ENCODE assay signal across 8 cellular contexts in the genomic region with DNA sequence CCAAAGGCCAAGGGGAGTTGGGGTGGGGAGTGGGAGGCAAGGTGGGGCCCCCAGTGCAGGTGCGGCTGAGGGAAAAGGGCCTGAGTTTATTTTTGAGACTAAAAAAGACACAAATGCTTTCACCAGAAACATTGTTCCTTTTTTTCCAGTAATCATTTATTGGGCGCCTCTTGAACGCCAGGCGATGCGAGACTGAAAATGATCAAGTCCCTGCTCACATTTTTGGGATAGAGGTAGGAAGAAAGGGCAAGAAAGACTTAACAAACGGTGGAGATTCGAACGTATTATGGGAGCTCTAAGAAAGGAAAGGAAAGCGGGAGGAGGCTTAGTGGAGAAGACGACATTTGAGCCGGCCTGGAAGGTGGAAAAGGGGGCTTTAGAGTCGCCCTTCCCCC. TPM values are rescaled to one million over a fixed set of nuclear protein-coding genes. Genes with fewer than 3 reads are reported as not detected.
A peak's percentile ranks its signal among the peaks of the same experiment; 100 is the strongest.
DNase-seq lines count a peak whose midpoint lies in the region; ATAC-seq, FAIRE-seq and TF ChIP-seq lines count a peak whose summit lies in the region.

No MANE protein-coding gene starts in this region.

- H3K4me1 Mint-ChIP-seq in neural progenitor cell: peaks cover 42% of the 10 kb centered on the region

- peaks cover 17% of the 10 kb centered on the region for H4K20me1 ChIP-seq in Loucy (ENCODE audit: insufficient read depth, low read length, poor library complexity, severe bottlenecking)
- peaks cover 11% of the 10 kb centered on the region for H4K20me1 ChIP-seq in neural progenitor cell (ENCODE audit: low read depth)

- H3K27me3 ChIP-seq in Loucy (ENCODE audit: insufficient read depth, low read length, poor library complexity, severe bottlenecking): no peaks in the 10 kb centered on the region
- no peaks in the 10 kb centered on the region for H3K27me3 ChIP-seq in ectodermal cell (ENCODE audit: control insufficient read depth, insufficient read depth, low read length, poor library complexity, severe bottlenecking)
- H3K27me3 ChIP-seq in neural progenitor cell: no peaks in the 10 kb centered on the region

- H3K4me1 ChIP-seq in Loucy (ENCODE audit: insufficient read depth, low read length, poor library complexity, severe bottlenecking) (peaks cover 21% of the 10 kb centered on the region), ectodermal cell (ENCODE audit: control insufficient read depth, insufficient read depth, low read length) (peaks cover 31% of the 10 kb centered on the region), neural progenitor cell (peaks cover 22% of the 10 kb centered on the region)

- no peak for FAIRE-seq in frontal cortex (lab: Jason Lieb, UNC)

- no peaks in the 10 kb centered on the region for H3K9me3 Mint-ChIP-seq in neural progenitor cell

- WGBS in ectodermal cell, 2 experiments: 25 to 30% methylated on average over 12 of the region's 12 CpGs

- peak overlapping the region; percentile 79 for H3K4me2 ChIP-seq in Loucy (ENCODE audit: low read depth, low read length, poor library complexity, severe bottlenecking)
- peak overlapping the region; percentile 87 for H3K4me2 ChIP-seq in neural progenitor cell

- H3K27ac ChIP-seq in C4-2B (peak overlapping the region; percentile 81), ectodermal cell (ENCODE audit: insufficient read depth, low read depth, low read length, poor library complexity, severe bottlenecking) (peak overlapping the region; percentile 90), neural progenitor cell (peak overlapping the region; percentile 92)

- peak overlapping the region; percentile 96 for H3K4me3 Mint-ChIP-seq in neural progenitor cell

- peaks cover 18% of the 10 kb centered on the region; the same call in 1 of the 2 replicates for H3K36me3 ChIP-seq in Loucy (ENCODE audit: insufficient read depth, low read length)
- H3K36me3 ChIP-seq in ectodermal cell (ENCODE audit: control insufficient read depth, insufficient read depth, low read length): peaks cover 24% of the 10 kb centered on the region
- peaks cover 6% of the 10 kb centered on the region for H3K36me3 ChIP-seq in neural progenitor cell

- H3K9ac ChIP-seq in Loucy (ENCODE audit: low read depth, low read length, poor library complexity, severe bottlenecking): peak overlapping the region; percentile 78
- peak overlapping the region; percentile 38 for H3K9ac ChIP-seq in neural progenitor cell

- DNase-seq in neural progenitor cell (ENCODE audit: low spot score) (no peak), frontal cortex (ENCODE audit: low spot score in 2 of 2) (no peak), NCI-H345 (lab: John Stamatoyannopoulos, UW) (no peak)
- no peak for DNase-seq in effector CD8-positive, alpha-beta T cell (lab: John Stamatoyannopoulos, UW)

- no peaks in the 10 kb centered on the region for H3K9me3 ChIP-seq in Loucy (ENCODE audit: insufficient read depth, low read depth, low read length)
- no peaks in the 10 kb centered on the region for H3K9me3 ChIP-seq in ectodermal cell (ENCODE audit: control insufficient read depth, low read length)
- no peaks in the 10 kb centered on the region for H3K9me3 ChIP-seq in neural progenitor cell (ENCODE audit: low read depth)

- TF ChIP-seq CTCF in C4-2B (conservative IDR thresholded peaks at IDR 0.05): no peak
- no peak for TF ChIP-seq CTCF in Loucy (conservative IDR thresholded peaks at IDR 0.05; ENCODE audit: low read length)
- no peak for TF ChIP-seq CTCF in neural progenitor cell (IDR thresholded peaks at IDR 0.05)

- peaks cover 17% of the 10 kb centered on the region for H3K36me3 Mint-ChIP-seq in neural progenitor cell

- H3K27me3 Mint-ChIP-seq in neural progenitor cell (ENCODE audit: insufficient read depth, low read depth): no peaks in the 10 kb centered on the region

- no peak for ATAC-seq in HG02970 (IDR thresholded peaks at IDR 0.05; ENCODE audit: low FRiP score, unreplicated experiment)

- H3K79me2 ChIP-seq in Loucy (ENCODE audit: insufficient read depth, low read length): peaks cover 39% of the 10 kb centered on the region
- H3K79me2 ChIP-seq in neural progenitor cell (ENCODE audit: low read depth): peaks cover 52% of the 10 kb centered on the region

- H2AFZ ChIP-seq in Loucy (ENCODE audit: low read length) (peak overlapping the region; percentile 87), neural progenitor cell (replicated peaks) (no peak overlapping the region)

- H3K27ac Mint-ChIP-seq in neural progenitor cell: peak overlapping the region; percentile 99

- H3K4me3 ChIP-seq in Loucy (ENCODE audit: low read length, poor library complexity, severe bottlenecking) (peak overlapping the region; percentile 100), ectodermal cell (ENCODE audit: insufficient read depth, low read depth, low read length) (peak overlapping the region; percentile 88), neural progenitor cell (peak overlapping the region; percentile 80)

- no peaks in the 10 kb centered on the region for H3K9me2 ChIP-seq in Loucy (replicated peaks; ENCODE audit: low read depth, low read length)

- H3F3A ChIP-seq in Loucy (ENCODE audit: low read depth) (no peaks in the 10 kb centered on the region), neural progenitor cell (ENCODE audit: low read depth) (peaks cover 28% of the 10 kb centered on the region)

RNA-seq across cellular contexts. Expression of gene SF3B2, which starts 0.8 kb away (rescaled TPM):
- polyA plus RNA-seq in ectodermal cell (2013, experiment 1 of 4): 223 TPM
- 212 TPM for polyA plus RNA-seq in ectodermal cell (2013, experiment 2 of 4)
- polyA plus RNA-seq in ectodermal cell (2013, experiment 3 of 4): 172 TPM
- polyA plus RNA-seq in ectodermal cell (2013, experiment 4 of 4): 186 TPM
- 177 and 198 TPM in 2 replicates for total RNA-seq in neural progenitor cell (ENCODE audit: low replicate concordance)
- 90.9 TPM for total RNA-seq in frontal cortex

RNA-seq across cellular contexts. Expression of gene GAL3ST3, which starts 2.4 kb away (rescaled TPM):
- 26.6 TPM for polyA plus RNA-seq in ectodermal cell (2013, experiment 1 of 4)
- 28.7 TPM for polyA plus RNA-seq in ectodermal cell (2013, experiment 2 of 4)
- 18.7 TPM for polyA plus RNA-seq in ectodermal cell (2013, experiment 3 of 4)
- polyA plus RNA-seq in ectodermal cell (2013, experiment 4 of 4): 20.5 TPM
- 8.5 and 35.9 TPM in 2 replicates for total RNA-seq in neural progenitor cell (ENCODE audit: low replicate concordance)
- total RNA-seq in frontal cortex: 10.6 TPM

RNA-seq across cellular contexts. Expression of gene PACS1, which starts 18.7 kb away (rescaled TPM):
- 47.3 TPM for polyA plus RNA-seq in ectodermal cell (2013, experiment 1 of 4)
- polyA plus RNA-seq in ectodermal cell (2013, experiment 2 of 4): 50.3 TPM
- polyA plus RNA-seq in ectodermal cell (2013, experiment 3 of 4): 30.6 TPM
- polyA plus RNA-seq in ectodermal cell (2013, experiment 4 of 4): 38.3 TPM
- total RNA-seq in neural progenitor cell (ENCODE audit: low replicate concordance) (13.4 and 15.2 TPM in 2 replicates), frontal cortex (29.3 TPM)

RNA-seq across cellular contexts. Expression of gene CATSPER1, which starts 25.1 kb away (rescaled TPM):
- polyA plus RNA-seq in ectodermal cell (2013, experiment 1 of 4): not detected
- not detected for polyA plus RNA-seq in ectodermal cell (2013, experiment 2 of 4)
- polyA plus RNA-seq in ectodermal cell (2013, experiment 3 of 4): not detected
- polyA plus RNA-seq in ectodermal cell (2013, experiment 4 of 4): not detected
- total RNA-seq in neural progenitor cell (ENCODE audit: low replicate concordance) (not detected in 2 replicates), frontal cortex (not detected)

RNA-seq across cellular contexts. Expression of gene CST6, which starts 39.6 kb away (rescaled TPM):
- polyA plus RNA-seq in ectodermal cell (2013, experiment 1 of 4): not detected
- not detected for polyA plus RNA-seq in ectodermal cell (2013, experiment 2 of 4)
- not detected for polyA plus RNA-seq in ectodermal cell (2013, experiment 3 of 4)
- polyA plus RNA-seq in ectodermal cell (2013, experiment 4 of 4): 0.32 TPM
- total RNA-seq in neural progenitor cell (ENCODE audit: low replicate concordance): 0.50 TPM in 1 of 2 replicates, not detected in the other
- total RNA-seq in frontal cortex: not detected
